ENCODE assay signal across 1 cellular context in genomic region chr4:178917756-178918155, GRCh38.
TF ChIP-seq lines count a peak whose summit lies in the region.

No MANE protein-coding gene starts in this region.

TF ChIP-seq in GM12878, 131 proteins besides CTCF, POLR2A, EP300 and RAD21 (continued from another document):
- TF ChIP-seq RELB (IDR thresholded peaks at IDR 0.05; ENCODE audit: low read depth) (no peak), SMAD5 (IDR thresholded peaks at IDR 0.05; ENCODE audit: low read depth) (no peak), PRDM15 (CRISPR knock-in tag; IDR thresholded peaks at IDR 0.05) (no peak), PML (IDR thresholded peaks at IDR 0.05; ENCODE audit: low read length) (no peak), MEF2B (IDR thresholded peaks at IDR 0.05; ENCODE audit: partially characterized antibody, poor library complexity, severe bottlenecking) (no peak)
- TF ChIP-seq, protein P1, sequence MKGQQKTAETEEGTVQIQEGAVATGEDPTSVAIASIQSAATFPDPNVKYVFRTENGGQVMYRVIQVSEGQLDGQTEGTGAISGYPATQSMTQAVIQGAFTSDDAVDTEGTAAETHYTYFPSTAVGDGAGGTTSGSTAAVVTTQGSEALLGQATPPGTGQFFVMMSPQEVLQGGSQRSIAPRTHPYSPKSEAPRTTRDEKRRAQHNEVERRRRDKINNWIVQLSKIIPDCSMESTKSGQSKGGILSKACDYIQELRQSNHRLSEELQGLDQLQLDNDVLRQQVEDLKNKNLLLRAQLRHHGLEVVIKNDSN (IDR thresholded peaks at IDR 0.05; ENCODE audit: borderline replicate concordance, extremely low read length, insufficient read depth, low read depth, low read length), result no peak
